ENCODE assay signal across 8 cellular contexts in the genomic region with DNA sequence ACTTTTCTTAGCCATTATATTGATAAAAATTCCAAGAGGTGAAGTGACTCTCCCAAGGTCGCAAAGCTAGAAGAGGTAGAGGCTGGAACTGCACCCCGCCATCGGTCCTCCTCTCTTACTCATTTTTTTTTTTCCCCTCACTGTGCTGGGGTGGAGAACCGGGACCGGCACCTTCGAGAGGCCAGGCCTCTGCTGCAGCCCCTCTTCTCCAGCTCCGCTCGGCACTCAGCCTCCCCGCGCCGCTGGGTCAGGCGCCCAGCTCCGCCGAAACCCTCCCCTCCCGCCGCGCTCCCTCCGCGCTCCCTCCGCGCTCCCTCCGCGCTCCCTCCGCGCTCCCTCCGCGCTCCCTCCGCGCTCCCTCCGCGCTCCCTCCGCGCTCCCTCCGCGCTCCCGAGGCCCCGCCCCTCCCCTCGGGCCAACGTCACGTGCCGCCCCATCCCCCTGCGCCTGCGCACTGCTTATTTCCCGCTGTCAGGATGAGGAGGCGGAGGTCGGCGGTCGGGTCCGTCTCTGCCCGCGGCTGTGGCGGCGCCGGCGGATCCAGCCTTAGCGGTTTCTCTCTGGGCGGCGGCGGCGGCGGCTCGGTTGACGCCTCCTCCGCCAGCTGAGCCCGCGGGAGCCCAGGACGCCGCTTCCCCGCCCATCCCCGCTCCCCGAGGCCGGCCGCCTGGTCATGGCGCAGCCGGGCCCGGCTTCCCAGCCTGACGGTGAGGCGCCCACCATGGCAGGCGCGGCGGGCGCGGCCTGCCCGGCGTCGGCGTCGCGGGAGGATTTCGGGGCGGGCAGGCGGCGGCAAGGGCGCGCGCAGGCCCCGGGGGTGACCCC. TPM values are rescaled to one million over a fixed set of nuclear protein-coding genes. Genes with fewer than 3 reads are reported as not detected.
DNase-seq lines count a peak whose midpoint lies in the region; ATAC-seq lines count a peak whose summit lies in the region.

A gene with protein sequence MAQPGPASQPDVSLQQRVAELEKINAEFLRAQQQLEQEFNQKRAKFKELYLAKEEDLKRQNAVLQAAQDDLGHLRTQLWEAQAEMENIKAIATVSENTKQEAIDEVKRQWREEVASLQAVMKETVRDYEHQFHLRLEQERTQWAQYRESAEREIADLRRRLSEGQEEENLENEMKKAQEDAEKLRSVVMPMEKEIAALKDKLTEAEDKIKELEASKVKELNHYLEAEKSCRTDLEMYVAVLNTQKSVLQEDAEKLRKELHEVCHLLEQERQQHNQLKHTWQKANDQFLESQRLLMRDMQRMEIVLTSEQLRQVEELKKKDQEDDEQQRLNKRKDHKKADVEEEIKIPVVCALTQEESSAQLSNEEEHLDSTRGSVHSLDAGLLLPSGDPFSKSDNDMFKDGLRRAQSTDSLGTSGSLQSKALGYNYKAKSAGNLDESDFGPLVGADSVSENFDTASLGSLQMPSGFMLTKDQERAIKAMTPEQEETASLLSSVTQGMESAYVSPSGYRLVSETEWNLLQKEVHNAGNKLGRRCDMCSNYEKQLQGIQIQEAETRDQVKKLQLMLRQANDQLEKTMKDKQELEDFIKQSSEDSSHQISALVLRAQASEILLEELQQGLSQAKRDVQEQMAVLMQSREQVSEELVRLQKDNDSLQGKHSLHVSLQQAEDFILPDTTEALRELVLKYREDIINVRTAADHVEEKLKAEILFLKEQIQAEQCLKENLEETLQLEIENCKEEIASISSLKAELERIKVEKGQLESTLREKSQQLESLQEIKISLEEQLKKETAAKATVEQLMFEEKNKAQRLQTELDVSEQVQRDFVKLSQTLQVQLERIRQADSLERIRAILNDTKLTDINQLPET (plus strand): TSS at position 471 of the 825 bp plus-strand sequence. CDS start 203 bp downstream, at position 674.

- peaks cover 15% of the 10 kb centered on the region for H3K36me3 Mint-ChIP-seq in activated T-helper 1 cell treated with anti-CD3 and anti-CD28 coated beads, Interleukin-12 subunit alpha, Interleukin-12 subunit beta, Interleukin-2, Interleukin-4 antibody, amounts not matched to agents 30 ng/mL and 10 ng/mL and 1 ng/mL, durations not matched to agents 14 hours and 24 hours and 36 hours (ENCODE audit: low read depth)
- no peaks in the 10 kb centered on the region for H3K36me3 Mint-ChIP-seq in naive B cell
- H3K36me3 Mint-ChIP-seq in stimulated activated effector memory CD8-positive, alpha-beta T cell treated with anti-CD3 and anti-CD28 coated beads, Interleukin-12 subunit alpha, Interleukin-12 subunit beta, amount 100 ng/mL, for 72 hours: peaks cover 44% of the 10 kb centered on the region

- peaks cover 3% of the 10 kb centered on the region for H3K27me3 Mint-ChIP-seq in activated T-helper 1 cell treated with anti-CD3 and anti-CD28 coated beads, Interleukin-12 subunit alpha, Interleukin-12 subunit beta, Interleukin-2, Interleukin-4 antibody, amounts not matched to agents 30 ng/mL and 10 ng/mL and 1 ng/mL, durations not matched to agents 14 hours and 24 hours and 36 hours (ENCODE audit: insufficient read depth)
- no peaks in the 10 kb centered on the region for H3K27me3 Mint-ChIP-seq in naive B cell

- H3K4me3 Mint-ChIP-seq in activated T-helper 1 cell treated with anti-CD3 and anti-CD28 coated beads, Interleukin-12 subunit alpha, Interleukin-12 subunit beta, Interleukin-2, Interleukin-4 antibody, amounts not matched to agents 30 ng/mL and 10 ng/mL and 1 ng/mL, durations not matched to agents 14 hours and 24 hours and 36 hours: peak within 1 kb of the TSS; percentile 90
- H3K4me3 Mint-ChIP-seq in naive B cell: peak within 1 kb of the TSS; percentile 81 to 99 (median 94)
- peak within 1 kb of the TSS; percentile 71 for H3K4me3 Mint-ChIP-seq in stimulated activated effector memory CD8-positive, alpha-beta T cell treated with anti-CD3 and anti-CD28 coated beads, Interleukin-12 subunit alpha, Interleukin-12 subunit beta, amount 100 ng/mL, for 72 hours

- peak within 1 kb of the TSS; percentile 91 for H3K27ac Mint-ChIP-seq in activated T-helper 1 cell treated with anti-CD3 and anti-CD28 coated beads, Interleukin-12 subunit alpha, Interleukin-12 subunit beta, Interleukin-2, Interleukin-4 antibody, amounts not matched to agents 30 ng/mL and 10 ng/mL and 1 ng/mL, durations not matched to agents 14 hours and 24 hours and 36 hours
- peak within 1 kb of the TSS; percentile 86 to 96 (median 93) for H3K27ac Mint-ChIP-seq in naive B cell
- H3K27ac Mint-ChIP-seq in stimulated activated effector memory CD8-positive, alpha-beta T cell treated with anti-CD3 and anti-CD28 coated beads, Interleukin-12 subunit alpha, Interleukin-12 subunit beta, amount 100 ng/mL, for 72 hours: peak within 1 kb of the TSS; percentile 80

- peaks cover 28% of the 10 kb centered on the region for H3K4me1 Mint-ChIP-seq in activated T-helper 1 cell treated with anti-CD3 and anti-CD28 coated beads, Interleukin-12 subunit alpha, Interleukin-12 subunit beta, Interleukin-2, Interleukin-4 antibody, amounts not matched to agents 30 ng/mL and 10 ng/mL and 1 ng/mL, durations not matched to agents 14 hours and 24 hours and 36 hours (ENCODE audit: low read depth)
- H3K4me1 Mint-ChIP-seq in naive B cell: peaks cover 29 to 52% (median 30%) of the 10 kb centered on the region in 3 donors
- peaks cover 28% of the 10 kb centered on the region for H3K4me1 Mint-ChIP-seq in stimulated activated effector memory CD8-positive, alpha-beta T cell treated with anti-CD3 and anti-CD28 coated beads, Interleukin-12 subunit alpha, Interleukin-12 subunit beta, amount 100 ng/mL, for 72 hours

- DNase-seq in COR-L47 (lab: John Stamatoyannopoulos, UW): peak; percentile 53
- DNase-seq in RKO (ENCODE audit: low spot score): peak; percentile 84
- peak; percentile 92 for DNase-seq in activated T-helper 1 cell treated with anti-CD3 and anti-CD28 coated beads, Interleukin-12 subunit alpha, Interleukin-12 subunit beta, Interleukin-2, Interleukin-4 antibody, amounts not matched to agents 30 ng/mL and 10 ng/mL and 1 ng/mL, durations not matched to agents 14 hours and 24 hours and 36 hours (ENCODE audit: low spot score)
- peak; percentile 91 for DNase-seq in fibroblast of gingiva (ENCODE audit: low read depth)
- DNase-seq in naive B cell: peak; percentile 91
- peak; percentile 93 to 97 for DNase-seq in stimulated activated effector memory CD8-positive, alpha-beta T cell treated with anti-CD3 and anti-CD28 coated beads, Interleukin-12 subunit alpha, Interleukin-12 subunit beta, amount 100 ng/mL, for 72 hours (ENCODE audit: low spot score in 2 of 2)

- intact Hi-C loops in activated T-helper 1 cell treated with anti-CD3 and anti-CD28 coated beads, Interleukin-12 subunit alpha, Interleukin-12 subunit beta, Interleukin-2, Interleukin-4 antibody, amounts not matched to agents 30 ng/mL and 10 ng/mL and 1 ng/mL, durations not matched to agents 14 hours and 24 hours and 36 hours (cut with micrococcal nuclease): loop anchor here (1.0 to 5.0 kb wide), 6 partner anchors 137 to 1139 kb away; a partner anchor contains a TSS

- H3K9me3 ChIP-seq in KOPT-K1 (ENCODE audit: insufficient read depth, low read length, poor library complexity, severe bottlenecking): no peaks in the 10 kb centered on the region

- H3K9me3 Mint-ChIP-seq in activated T-helper 1 cell treated with anti-CD3 and anti-CD28 coated beads, Interleukin-12 subunit alpha, Interleukin-12 subunit beta, Interleukin-2, Interleukin-4 antibody, amounts not matched to agents 30 ng/mL and 10 ng/mL and 1 ng/mL, durations not matched to agents 14 hours and 24 hours and 36 hours: no peaks in the 10 kb centered on the region
- H3K9me3 Mint-ChIP-seq in naive B cell: no peaks in the 10 kb centered on the region
- no peaks in the 10 kb centered on the region for H3K9me3 Mint-ChIP-seq in stimulated activated effector memory CD8-positive, alpha-beta T cell treated with anti-CD3 and anti-CD28 coated beads, Interleukin-12 subunit alpha, Interleukin-12 subunit beta, amount 100 ng/mL, for 72 hours

- peaks cover 7% of the 10 kb centered on the region for H3K36me3 ChIP-seq in KOPT-K1 (ENCODE audit: insufficient read depth, low read length)

- H3K27ac ChIP-seq in KOPT-K1 (ENCODE audit: low read depth, low read length, poor library complexity, severe bottlenecking): peak within 1 kb of the TSS; percentile 70

- ATAC-seq in GM21447 (IDR thresholded peaks at IDR 0.05; ENCODE audit: unreplicated experiment) (peak; percentile 51), naive B cell (ENCODE audit: low read depth in 2 of 2) (peak; percentile 79)
- ATAC-seq in stimulated activated effector memory CD8-positive, alpha-beta T cell treated with anti-CD3 and anti-CD28 coated beads, Interleukin-12 subunit alpha, Interleukin-12 subunit beta, amount 100 ng/mL, for 72 hours: peak; percentile 86

RNA-seq across cellular contexts. Expression of the gene that starts here (rescaled TPM):
- total RNA-seq in activated T-helper 1 cell treated with anti-CD3 and anti-CD28 coated beads, Interleukin-12 subunit alpha, Interleukin-12 subunit beta, Interleukin-2, Interleukin-4 antibody, amounts not matched to agents 30 ng/mL and 10 ng/mL and 1 ng/mL, durations not matched to agents 14 hours and 24 hours and 36 hours: 50.2 and 51.4 TPM in 2 replicates
- polyA plus RNA-seq in naive B cell (ENCODE audit: low read depth in 6 of 6): 10 to 100 TPM; 54.6 to 90.2 (median 71.8) TPM

Comparison
In these comparisons a context has a peak if more than half of its experiments do, and no peak if none do; other contexts are left out.
1. Peak in every context shown above with its lines: DNase-seq, ATAC-seq and H3K27ac ChIP-seq.